Comparison of ENCODE assay signal across 14 cellular contexts in the genomic region with DNA sequence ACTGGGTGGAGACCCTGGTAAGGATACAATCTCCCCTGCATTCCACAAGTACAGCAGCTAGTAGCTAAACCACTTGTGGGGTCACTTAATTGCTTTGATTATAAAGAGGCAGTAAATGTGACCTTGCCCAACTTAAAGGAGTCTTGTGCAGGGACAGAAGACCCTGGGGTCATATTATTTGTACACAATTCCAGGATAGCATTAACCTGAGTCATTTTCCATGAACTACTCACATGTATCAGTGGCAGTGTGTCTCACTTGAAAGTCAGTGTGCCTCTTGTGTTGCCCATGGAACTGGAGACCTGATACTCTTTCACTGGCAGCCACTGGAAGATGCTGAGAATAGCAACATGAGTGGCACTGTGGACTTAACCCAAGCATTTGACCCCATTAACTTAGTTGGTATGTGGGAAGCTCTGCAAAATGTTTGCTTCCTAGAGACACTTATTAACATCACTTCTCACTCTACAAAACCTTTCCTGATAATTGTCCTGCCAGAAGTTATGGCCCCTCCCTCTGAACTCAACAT.
"Had no signal": no experiment of that assay in that cellular context is flagged by ENCODE, and none has a peak within 500 bp of the region (broad histone marks: within the 10 kb centered on the region; RNA-seq: fewer than 3 reads in every experiment).

No MANE protein-coding gene starts in this region.

- H3K9me3 ChIP-seq: pancreas had no signal

- H3K4me1 ChIP-seq: pancreas had no signal

- DNase-seq: activated CD4-positive, CD25-positive, alpha-beta regulatory T cell treated with anti-CD3 and anti-CD28 coated beads, Interleukin-2, amount 50 U/mL, for 72 hours; activated naive CD4-positive, alpha-beta T cell; activated T-cell treated with anti-CD3 and anti-CD28 coated beads for 4 hours; aorta; erythroblast; hippocampal formation; midbrain; naive B cell; pancreas; stimulated activated CD4-positive, alpha-beta T cell treated with anti-CD3 and anti-CD28 coated beads, Interleukin-4, amount 100 ng/mL, for 24 hours; stimulated activated naive CD4-positive, alpha-beta T cell; substantia nigra had no signal

- ATAC-seq: pancreas had no signal

- H3K4me3 ChIP-seq: lung, pancreas, skin epidermis had no signal

- H3K27me3 ChIP-seq: pancreas had no signal

- H3K36me3 ChIP-seq: pancreas had no signal

- H3K27ac ChIP-seq: pancreas, skin epidermis had no signal
